1 cellular context compared by ENCODE assay signal in the genomic region with DNA sequence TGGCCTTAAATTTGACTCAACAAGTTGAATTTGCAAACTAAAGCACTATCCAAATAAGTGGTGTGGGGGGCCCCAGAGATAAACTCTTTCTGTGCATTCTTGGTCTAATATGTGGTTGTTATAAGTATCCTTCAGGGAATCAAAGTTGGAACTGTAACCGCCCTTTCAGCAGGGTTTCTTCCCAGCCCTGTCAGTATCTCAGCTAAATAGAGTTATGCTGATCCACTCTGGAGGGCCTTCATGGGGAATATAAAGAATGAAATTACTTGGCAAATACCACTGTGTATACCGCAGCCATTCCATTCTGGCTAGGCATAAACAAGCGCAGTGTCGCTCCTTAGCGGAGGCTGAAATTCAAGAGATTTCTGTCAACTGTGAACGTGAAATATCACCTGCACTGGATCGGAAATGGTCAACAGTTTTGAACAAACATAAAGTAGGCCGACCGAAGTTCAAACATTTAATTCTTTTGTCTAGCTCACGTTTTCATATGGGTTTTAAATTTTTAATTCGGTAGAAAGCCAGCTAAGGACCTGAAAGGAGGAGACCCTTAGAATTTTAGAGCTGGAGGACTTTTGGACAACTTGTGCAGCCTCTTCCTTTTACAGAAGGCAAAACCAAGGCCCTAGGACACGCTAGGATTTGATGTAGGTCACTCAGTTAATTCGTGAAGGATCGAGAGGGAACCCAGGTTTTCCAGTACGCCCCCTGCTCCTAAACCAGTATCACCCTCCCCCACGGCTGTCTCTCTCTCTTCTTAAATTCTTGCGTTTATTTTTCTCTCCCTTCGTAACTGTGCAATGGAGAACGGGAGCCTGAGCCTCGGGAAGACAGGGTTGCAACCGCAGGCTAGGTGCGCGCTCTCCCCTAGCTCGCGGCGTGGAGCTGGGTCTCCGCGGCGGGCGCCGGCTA.
TF ChIP-seq lines count a peak whose summit lies in the region.

No MANE protein-coding gene starts in this region.

TF ChIP-seq in HepG2, 621 proteins besides CTCF, POLR2A, EP300 and RAD21 (continued from another document and continues in another):
- TF ChIP-seq, protein P1, sequence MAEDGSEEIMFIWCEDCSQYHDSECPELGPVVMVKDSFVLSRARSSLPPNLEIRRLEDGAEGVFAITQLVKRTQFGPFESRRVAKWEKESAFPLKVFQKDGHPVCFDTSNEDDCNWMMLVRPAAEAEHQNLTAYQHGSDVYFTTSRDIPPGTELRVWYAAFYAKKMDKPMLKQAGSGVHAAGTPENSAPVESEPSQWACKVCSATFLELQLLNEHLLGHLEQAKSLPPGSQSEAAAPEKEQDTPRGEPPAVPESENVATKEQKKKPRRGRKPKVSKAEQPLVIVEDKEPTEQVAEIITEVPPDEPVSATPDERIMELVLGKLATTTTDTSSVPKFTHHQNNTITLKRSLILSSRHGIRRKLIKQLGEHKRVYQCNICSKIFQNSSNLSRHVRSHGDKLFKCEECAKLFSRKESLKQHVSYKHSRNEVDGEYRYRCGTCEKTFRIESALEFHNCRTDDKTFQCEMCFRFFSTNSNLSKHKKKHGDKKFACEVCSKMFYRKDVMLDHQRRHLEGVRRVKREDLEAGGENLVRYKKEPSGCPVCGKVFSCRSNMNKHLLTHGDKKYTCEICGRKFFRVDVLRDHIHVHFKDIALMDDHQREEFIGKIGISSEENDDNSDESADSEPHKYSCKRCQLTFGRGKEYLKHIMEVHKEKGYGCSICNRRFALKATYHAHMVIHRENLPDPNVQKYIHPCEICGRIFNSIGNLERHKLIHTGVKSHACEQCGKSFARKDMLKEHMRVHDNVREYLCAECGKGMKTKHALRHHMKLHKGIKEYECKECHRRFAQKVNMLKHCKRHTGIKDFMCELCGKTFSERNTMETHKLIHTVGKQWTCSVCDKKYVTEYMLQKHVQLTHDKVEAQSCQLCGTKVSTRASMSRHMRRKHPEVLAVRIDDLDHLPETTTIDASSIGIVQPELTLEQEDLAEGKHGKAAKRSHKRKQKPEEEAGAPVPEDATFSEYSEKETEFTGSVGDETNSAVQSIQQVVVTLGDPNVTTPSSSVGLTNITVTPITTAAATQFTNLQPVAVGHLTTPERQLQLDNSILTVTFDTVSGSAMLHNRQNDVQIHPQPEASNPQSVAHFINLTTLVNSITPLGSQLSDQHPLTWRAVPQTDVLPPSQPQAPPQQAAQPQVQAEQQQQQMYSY (CRISPR knock-in tag; IDR thresholded peaks at IDR 0.05) = peak; percentile 57; the same call in 1 of the 2 replicates
- TF ChIP-seq ZNF589 (CRISPR knock-in tag; conservative IDR thresholded peaks at IDR 0.05) (no peak), NRL (CRISPR knock-in tag; IDR thresholded peaks at IDR 0.05; ENCODE audit: borderline replicate concordance) (no peak), ZNF776 (CRISPR knock-in tag; IDR thresholded peaks at IDR 0.05) (0 out of 2 replicates have a peak, but pooled peaks have one; percentile 0), ZNF10 (CRISPR knock-in tag; IDR thresholded peaks at IDR 0.05; ENCODE audit: borderline replicate concordance, low read depth) (no peak), CEBPG (CRISPR knock-in tag; IDR thresholded peaks at IDR 0.05) (0 out of 2 replicates have a peak, but pooled peaks have one; percentile 3), HNF4G (IDR thresholded peaks at IDR 0.05; ENCODE audit: borderline replicate concordance, low read depth, low read length) (no peak), HNF4G (CRISPR knock-in tag; IDR thresholded peaks at IDR 0.05; ENCODE audit: borderline replicate concordance, low read depth) (0 out of 2 replicates have a peak, but pooled peaks have one; percentile 1), ZKSCAN1 (IDR thresholded peaks at IDR 0.05; ENCODE audit: low read length) (no peak), DNMT1 (CRISPR knock-in tag; IDR thresholded peaks at IDR 0.05) (peak; percentile 21; the same call in 1 of the 2 replicates), FOXJ3 (CRISPR knock-in tag; IDR thresholded peaks at IDR 0.05; ENCODE audit: borderline replicate concordance) (peak; percentile 29; the same call in 1 of the 2 replicates), STAG1 (CRISPR knock-in tag; IDR thresholded peaks at IDR 0.05) (peak; percentile 20; the same call in 1 of the 2 replicates), NONO (IDR thresholded peaks at IDR 0.05) (no peak), NONO (CRISPR knock-in tag; conservative IDR thresholded peaks at IDR 0.05) (no peak), ELF3 (CRISPR knock-in tag; IDR thresholded peaks at IDR 0.05) (no peak; the same call in 1 of the 2 replicates), ZNF12 (CRISPR knock-in tag; IDR thresholded peaks at IDR 0.05) (no peak), ZNF350 (CRISPR knock-in tag; IDR thresholded peaks at IDR 0.05; ENCODE audit: borderline replicate concordance, low read depth) (no peak), ZNF652 (CRISPR knock-in tag; IDR thresholded peaks at IDR 0.05; ENCODE audit: borderline replicate concordance, low read depth) (peak; percentile 40; the same call in 1 of the 2 replicates), IRX3 (CRISPR knock-in tag; IDR thresholded peaks at IDR 0.05; ENCODE audit: borderline replicate concordance, low read depth) (no peak), FOXM1 (CRISPR knock-in tag; IDR thresholded peaks at IDR 0.05) (no peak), ZNF331 (CRISPR knock-in tag; IDR thresholded peaks at IDR 0.05) (no peak)
- TF ChIP-seq, protein P2, sequence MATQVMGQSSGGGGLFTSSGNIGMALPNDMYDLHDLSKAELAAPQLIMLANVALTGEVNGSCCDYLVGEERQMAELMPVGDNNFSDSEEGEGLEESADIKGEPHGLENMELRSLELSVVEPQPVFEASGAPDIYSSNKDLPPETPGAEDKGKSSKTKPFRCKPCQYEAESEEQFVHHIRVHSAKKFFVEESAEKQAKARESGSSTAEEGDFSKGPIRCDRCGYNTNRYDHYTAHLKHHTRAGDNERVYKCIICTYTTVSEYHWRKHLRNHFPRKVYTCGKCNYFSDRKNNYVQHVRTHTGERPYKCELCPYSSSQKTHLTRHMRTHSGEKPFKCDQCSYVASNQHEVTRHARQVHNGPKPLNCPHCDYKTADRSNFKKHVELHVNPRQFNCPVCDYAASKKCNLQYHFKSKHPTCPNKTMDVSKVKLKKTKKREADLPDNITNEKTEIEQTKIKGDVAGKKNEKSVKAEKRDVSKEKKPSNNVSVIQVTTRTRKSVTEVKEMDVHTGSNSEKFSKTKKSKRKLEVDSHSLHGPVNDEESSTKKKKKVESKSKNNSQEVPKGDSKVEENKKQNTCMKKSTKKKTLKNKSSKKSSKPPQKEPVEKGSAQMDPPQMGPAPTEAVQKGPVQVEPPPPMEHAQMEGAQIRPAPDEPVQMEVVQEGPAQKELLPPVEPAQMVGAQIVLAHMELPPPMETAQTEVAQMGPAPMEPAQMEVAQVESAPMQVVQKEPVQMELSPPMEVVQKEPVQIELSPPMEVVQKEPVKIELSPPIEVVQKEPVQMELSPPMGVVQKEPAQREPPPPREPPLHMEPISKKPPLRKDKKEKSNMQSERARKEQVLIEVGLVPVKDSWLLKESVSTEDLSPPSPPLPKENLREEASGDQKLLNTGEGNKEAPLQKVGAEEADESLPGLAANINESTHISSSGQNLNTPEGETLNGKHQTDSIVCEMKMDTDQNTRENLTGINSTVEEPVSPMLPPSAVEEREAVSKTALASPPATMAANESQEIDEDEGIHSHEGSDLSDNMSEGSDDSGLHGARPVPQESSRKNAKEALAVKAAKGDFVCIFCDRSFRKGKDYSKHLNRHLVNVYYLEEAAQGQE (IDR thresholded peaks at IDR 0.05; ENCODE audit: borderline replicate concordance in 1 of 2, low read depth in 1 of 2, low read length in 2 of 2) = 0 out of 4 replicates have a peak, but pooled peaks of 1 of the 2 experiments have one; percentile 8
- TF ChIP-seq, protein P3, sequence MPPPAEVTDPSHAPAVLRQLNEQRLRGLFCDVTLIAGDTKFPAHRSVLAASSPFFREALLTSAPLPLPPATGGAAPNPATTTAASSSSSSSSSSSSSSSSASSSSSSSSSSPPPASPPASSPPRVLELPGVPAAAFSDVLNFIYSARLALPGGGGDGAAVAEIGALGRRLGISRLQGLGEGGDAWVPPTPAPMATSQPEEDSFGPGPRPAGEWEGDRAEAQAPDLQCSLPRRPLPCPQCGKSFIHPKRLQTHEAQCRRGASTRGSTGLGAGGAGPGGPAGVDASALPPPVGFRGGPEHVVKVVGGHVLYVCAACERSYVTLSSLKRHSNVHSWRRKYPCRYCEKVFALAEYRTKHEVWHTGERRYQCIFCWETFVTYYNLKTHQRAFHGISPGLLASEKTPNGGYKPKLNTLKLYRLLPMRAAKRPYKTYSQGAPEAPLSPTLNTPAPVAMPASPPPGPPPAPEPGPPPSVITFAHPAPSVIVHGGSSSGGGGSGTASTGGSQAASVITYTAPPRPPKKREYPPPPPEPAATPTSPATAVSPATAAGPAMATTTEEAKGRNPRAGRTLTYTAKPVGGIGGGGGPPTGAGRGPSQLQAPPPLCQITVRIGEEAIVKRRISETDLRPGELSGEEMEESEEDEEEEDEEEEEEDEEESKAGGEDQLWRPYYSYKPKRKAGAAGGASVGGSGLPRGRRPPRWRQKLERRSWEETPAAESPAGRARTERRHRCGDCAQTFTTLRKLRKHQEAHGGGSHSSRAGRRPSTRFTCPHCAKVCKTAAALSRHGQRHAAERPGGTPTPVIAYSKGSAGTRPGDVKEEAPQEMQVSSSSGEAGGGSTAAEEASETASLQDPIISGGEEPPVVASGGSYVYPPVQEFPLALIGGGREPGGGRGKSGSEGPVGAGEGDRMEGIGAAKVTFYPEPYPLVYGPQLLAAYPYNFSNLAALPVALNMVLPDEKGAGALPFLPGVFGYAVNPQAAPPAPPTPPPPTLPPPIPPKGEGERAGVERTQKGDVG (CRISPR knock-in tag; IDR thresholded peaks at IDR 0.05; ENCODE audit: borderline replicate concordance) = no peak; the same call in 1 of the 2 replicates
- TF ChIP-seq, protein P4, sequence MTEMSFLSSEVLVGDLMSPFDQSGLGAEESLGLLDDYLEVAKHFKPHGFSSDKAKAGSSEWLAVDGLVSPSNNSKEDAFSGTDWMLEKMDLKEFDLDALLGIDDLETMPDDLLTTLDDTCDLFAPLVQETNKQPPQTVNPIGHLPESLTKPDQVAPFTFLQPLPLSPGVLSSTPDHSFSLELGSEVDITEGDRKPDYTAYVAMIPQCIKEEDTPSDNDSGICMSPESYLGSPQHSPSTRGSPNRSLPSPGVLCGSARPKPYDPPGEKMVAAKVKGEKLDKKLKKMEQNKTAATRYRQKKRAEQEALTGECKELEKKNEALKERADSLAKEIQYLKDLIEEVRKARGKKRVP (CRISPR knock-in tag; IDR thresholded peaks at IDR 0.05) = peak in 1 of 2 experiments; percentile 44; a peak in 1 of 4 replicates
- TF ChIP-seq, protein P5, sequence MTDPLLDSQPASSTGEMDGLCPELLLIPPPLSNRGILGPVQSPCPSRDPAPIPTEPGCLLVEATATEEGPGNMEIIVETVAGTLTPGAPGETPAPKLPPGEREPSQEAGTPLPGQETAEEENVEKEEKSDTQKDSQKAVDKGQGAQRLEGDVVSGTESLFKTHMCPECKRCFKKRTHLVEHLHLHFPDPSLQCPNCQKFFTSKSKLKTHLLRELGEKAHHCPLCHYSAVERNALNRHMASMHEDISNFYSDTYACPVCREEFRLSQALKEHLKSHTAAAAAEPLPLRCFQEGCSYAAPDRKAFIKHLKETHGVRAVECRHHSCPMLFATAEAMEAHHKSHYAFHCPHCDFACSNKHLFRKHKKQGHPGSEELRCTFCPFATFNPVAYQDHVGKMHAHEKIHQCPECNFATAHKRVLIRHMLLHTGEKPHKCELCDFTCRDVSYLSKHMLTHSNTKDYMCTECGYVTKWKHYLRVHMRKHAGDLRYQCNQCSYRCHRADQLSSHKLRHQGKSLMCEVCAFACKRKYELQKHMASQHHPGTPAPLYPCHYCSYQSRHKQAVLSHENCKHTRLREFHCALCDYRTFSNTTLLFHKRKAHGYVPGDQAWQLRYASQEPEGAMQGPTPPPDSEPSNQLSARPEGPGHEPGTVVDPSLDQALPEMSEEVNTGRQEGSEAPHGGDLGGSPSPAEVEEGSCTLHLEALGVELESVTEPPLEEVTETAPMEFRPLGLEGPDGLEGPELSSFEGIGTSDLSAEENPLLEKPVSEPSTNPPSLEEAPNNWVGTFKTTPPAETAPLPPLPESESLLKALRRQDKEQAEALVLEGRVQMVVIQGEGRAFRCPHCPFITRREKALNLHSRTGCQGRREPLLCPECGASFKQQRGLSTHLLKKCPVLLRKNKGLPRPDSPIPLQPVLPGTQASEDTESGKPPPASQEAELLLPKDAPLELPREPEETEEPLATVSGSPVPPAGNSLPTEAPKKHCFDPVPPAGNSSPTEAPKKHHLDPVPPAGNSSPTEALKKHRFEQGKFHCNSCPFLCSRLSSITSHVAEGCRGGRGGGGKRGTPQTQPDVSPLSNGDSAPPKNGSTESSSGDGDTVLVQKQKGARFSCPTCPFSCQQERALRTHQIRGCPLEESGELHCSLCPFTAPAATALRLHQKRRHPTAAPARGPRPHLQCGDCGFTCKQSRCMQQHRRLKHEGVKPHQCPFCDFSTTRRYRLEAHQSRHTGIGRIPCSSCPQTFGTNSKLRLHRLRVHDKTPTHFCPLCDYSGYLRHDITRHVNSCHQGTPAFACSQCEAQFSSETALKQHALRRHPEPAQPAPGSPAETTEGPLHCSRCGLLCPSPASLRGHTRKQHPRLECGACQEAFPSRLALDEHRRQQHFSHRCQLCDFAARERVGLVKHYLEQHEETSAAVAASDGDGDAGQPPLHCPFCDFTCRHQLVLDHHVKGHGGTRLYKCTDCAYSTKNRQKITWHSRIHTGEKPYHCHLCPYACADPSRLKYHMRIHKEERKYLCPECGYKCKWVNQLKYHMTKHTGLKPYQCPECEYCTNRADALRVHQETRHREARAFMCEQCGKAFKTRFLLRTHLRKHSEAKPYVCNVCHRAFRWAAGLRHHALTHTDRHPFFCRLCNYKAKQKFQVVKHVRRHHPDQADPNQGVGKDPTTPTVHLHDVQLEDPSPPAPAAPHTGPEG (CRISPR knock-in tag; IDR thresholded peaks at IDR 0.05) = peak; percentile 1; the same call in 1 of the 2 replicates
- TF ChIP-seq, protein P6, sequence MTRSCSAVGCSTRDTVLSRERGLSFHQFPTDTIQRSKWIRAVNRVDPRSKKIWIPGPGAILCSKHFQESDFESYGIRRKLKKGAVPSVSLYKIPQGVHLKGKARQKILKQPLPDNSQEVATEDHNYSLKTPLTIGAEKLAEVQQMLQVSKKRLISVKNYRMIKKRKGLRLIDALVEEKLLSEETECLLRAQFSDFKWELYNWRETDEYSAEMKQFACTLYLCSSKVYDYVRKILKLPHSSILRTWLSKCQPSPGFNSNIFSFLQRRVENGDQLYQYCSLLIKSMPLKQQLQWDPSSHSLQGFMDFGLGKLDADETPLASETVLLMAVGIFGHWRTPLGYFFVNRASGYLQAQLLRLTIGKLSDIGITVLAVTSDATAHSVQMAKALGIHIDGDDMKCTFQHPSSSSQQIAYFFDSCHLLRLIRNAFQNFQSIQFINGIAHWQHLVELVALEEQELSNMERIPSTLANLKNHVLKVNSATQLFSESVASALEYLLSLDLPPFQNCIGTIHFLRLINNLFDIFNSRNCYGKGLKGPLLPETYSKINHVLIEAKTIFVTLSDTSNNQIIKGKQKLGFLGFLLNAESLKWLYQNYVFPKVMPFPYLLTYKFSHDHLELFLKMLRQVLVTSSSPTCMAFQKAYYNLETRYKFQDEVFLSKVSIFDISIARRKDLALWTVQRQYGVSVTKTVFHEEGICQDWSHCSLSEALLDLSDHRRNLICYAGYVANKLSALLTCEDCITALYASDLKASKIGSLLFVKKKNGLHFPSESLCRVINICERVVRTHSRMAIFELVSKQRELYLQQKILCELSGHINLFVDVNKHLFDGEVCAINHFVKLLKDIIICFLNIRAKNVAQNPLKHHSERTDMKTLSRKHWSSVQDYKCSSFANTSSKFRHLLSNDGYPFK (CRISPR knock-in tag; IDR thresholded peaks at IDR 0.05; ENCODE audit: borderline replicate concordance) = no peak
